8 cellular contexts compared by ENCODE assay signal in genomic region chr15:64856429-64857145, GRCh38. TPM values are rescaled to one million over a fixed set of nuclear protein-coding genes. Genes with fewer than 3 reads are reported as not detected.
DNase-seq lines count a peak whose midpoint lies in the region; ATAC-seq, FAIRE-seq and TF ChIP-seq lines count a peak whose summit lies in the region.

No MANE protein-coding gene starts in this region.

- H3K9me3 Mint-ChIP-seq in brain = no peaks in the 10 kb centered on the region

- peak overlapping the region; percentile 92 for H3K27ac ChIP-seq in layer of hippocampus (ENCODE audit: low read depth, low read length)
- H3K27ac ChIP-seq in subcutaneous abdominal adipose tissue (ENCODE audit: low read depth, low read length) = peak overlapping the region; percentile 83

- ATAC-seq in GM21576 (IDR thresholded peaks at IDR 0.05; ENCODE audit: unreplicated experiment) (no peak), HG03469 (IDR thresholded peaks at IDR 0.05; ENCODE audit: unreplicated experiment) (no peak)

- DNase-seq in NCI-H1092 treated with DMSO at 0.1 percent for 48 hours (lab: John Stamatoyannopoulos, UW) (no peak), GM19239 (ENCODE audit: insufficient read length, low spot score) (no peak)

- peak overlapping the region; percentile 77 to 92 (median 80) for H3K27ac Mint-ChIP-seq in brain

- no peak for TF ChIP-seq CTCF in brain (conservative IDR thresholded peaks at IDR 0.05)

- no peak for TF ChIP-seq RAD21 in Ishikawa (IDR thresholded peaks at IDR 0.05; ENCODE audit: low read depth)

- H3K27me3 ChIP-seq in layer of hippocampus (ENCODE audit: control insufficient read depth, insufficient read depth, low read length) = no peaks in the 10 kb centered on the region
- no peaks in the 10 kb centered on the region for H3K27me3 ChIP-seq in subcutaneous abdominal adipose tissue (ENCODE audit: control insufficient read depth in 5 of 5, insufficient read depth in 4 of 5, low read length in 5 of 5)

- peaks cover 22 to 80% (median 77%) of the 10 kb centered on the region in 5 donors for H3K4me1 ChIP-seq in subcutaneous abdominal adipose tissue (ENCODE audit: control insufficient read depth in 5 of 5, insufficient read depth in 5 of 5, low read length in 5 of 5)

- H3K4me1 Mint-ChIP-seq in brain = peaks cover 53% of the 10 kb centered on the region

- H3K4me3 Mint-ChIP-seq in brain = peak overlapping the region in 2 of 5 experiments; percentile 25 to 28

- H3K9me3 ChIP-seq in subcutaneous abdominal adipose tissue (ENCODE audit: control insufficient read depth in 5 of 5, low read length in 5 of 5) = no peaks in the 10 kb centered on the region

- no peak for TF ChIP-seq EP300 in Ishikawa (IDR thresholded peaks at IDR 0.05; ENCODE audit: borderline replicate concordance)

- peak overlapping the region in 3 of 5 donors; percentile 17 to 41 (median 38) for H3K9ac ChIP-seq in subcutaneous abdominal adipose tissue (ENCODE audit: low read length in 5 of 5)

- FAIRE-seq in GM19239 (lab: Jason Lieb, UNC) = no peak

- peaks cover 8% of the 10 kb centered on the region for H3K36me3 Mint-ChIP-seq in brain

- H3K36me3 ChIP-seq in subcutaneous abdominal adipose tissue (ENCODE audit: control insufficient read depth in 5 of 5, insufficient read depth in 5 of 5, low read length in 5 of 5) = peaks cover 3 to 91% (median 70%) of the 10 kb centered on the region in 5 donors

- H3K4me3 ChIP-seq in subcutaneous abdominal adipose tissue (ENCODE audit: low read depth in 1 of 5, low read length in 5 of 5) = peak overlapping the region in 1 of 5 donors; percentile 20

- peaks cover 3% of the 10 kb centered on the region for H3K27me3 Mint-ChIP-seq in brain

TF ChIP-seq in Ishikawa, 13 proteins besides CTCF, POLR2A, EP300 and RAD21:
- TF ChIP-seq USF1 (IDR thresholded peaks at IDR 0.05) (peak; percentile 70), TEAD4 (IDR thresholded peaks at IDR 0.05) (no peak), MAX (IDR thresholded peaks at IDR 0.05) (no peak), YY1 (IDR thresholded peaks at IDR 0.05; ENCODE audit: low read depth) (no peak), ZBTB7A (IDR thresholded peaks at IDR 0.05; ENCODE audit: low read depth) (no peak)

RNA-seq across cellular contexts. Expression of gene PLEKHO2, which starts 14.9 kb away (rescaled TPM):
- 11.3 TPM for polyA plus RNA-seq in brain (ENCODE audit: insufficient read depth, low read depth, low replicate concordance)

RNA-seq across cellular contexts. Expression of gene PIF1, which starts 31.1 kb away (rescaled TPM):
- polyA plus RNA-seq in brain (ENCODE audit: insufficient read depth, low read depth, low replicate concordance) = 3.4 TPM

RNA-seq across cellular contexts. Expression of gene ANKDD1A, which starts 55.1 kb away (rescaled TPM):
- 3.8 TPM for polyA plus RNA-seq in brain (ENCODE audit: insufficient read depth, low read depth, low replicate concordance)
